8 cellular contexts compared by ENCODE assay signal in genomic region chr1:224894915-224895314, GRCh38. TPM values are rescaled to one million over a fixed set of nuclear protein-coding genes. Genes with fewer than 3 reads are reported as not detected.
DNase-seq lines count a peak whose midpoint lies in the region; ATAC-seq, FAIRE-seq and TF ChIP-seq lines count a peak whose summit lies in the region.

No MANE protein-coding gene starts in this region.

- FAIRE-seq in TTC549 (lab: Jason Lieb, UNC) = peak; percentile 11

- no peak overlapping the region for H3K27ac ChIP-seq in heart left ventricle
- H3K27ac ChIP-seq in thyroid gland = no peak overlapping the region

- in situ Hi-C loops in Caki2 (cut with HindIII; ENCODE audit: low pct_unique_long_range_greater_than_20kb, low sequenced_read_pairs) = no loop called here

- DNase-seq in Caki2 (ENCODE audit: low read depth) = peak; percentile 10
- peak; percentile 8 for DNase-seq in HPDE6-E6E7 (ENCODE audit: extremely low spot score)
- DNase-seq in kidney glomerular epithelial cell (lab: John Stamatoyannopoulos, UW) = peak; percentile 11
- DNase-seq in heart left ventricle = no peak
- DNase-seq in thyroid gland = no peak
- DNase-seq in RPMI8226 = no peak
- DNase-seq in MV-4-11 (lab: John Stamatoyannopoulos, UW) = no peak

- ATAC-seq in heart left ventricle = no peak

- H3K36me3 ChIP-seq in heart left ventricle (no peaks in the 10 kb centered on the region), thyroid gland (no peaks in the 10 kb centered on the region)

- intact Hi-C loops in heart left ventricle (cut with DNase I) = no loop called here
- intact Hi-C loops in thyroid gland (cut with DNase I) = no loop called here

- TF ChIP-seq POLR2A in heart left ventricle (IDR thresholded peaks at IDR 0.05) (no peak), thyroid gland (IDR thresholded peaks at IDR 0.05) (no peak)

- 19 to 28% (median 26%) methylated on average over 3 of the region's 3 CpGs for WGBS in heart left ventricle, 4 donors
- WGBS in thyroid gland, 2 donors = 18 to 21% methylated on average over 3 of the region's 3 CpGs

- H3K9me3 ChIP-seq in heart left ventricle (peaks cover 0 to 9% (median 0%) of the 10 kb centered on the region in 12 donors), thyroid gland (no peaks in the 10 kb centered on the region)

- H3K4me3 ChIP-seq in heart left ventricle (no peak overlapping the region), thyroid gland (replicated peaks in 1 of 3) (no peak overlapping the region)

- TF ChIP-seq CTCF in heart left ventricle (IDR thresholded peaks at IDR 0.05) (no peak), thyroid gland (IDR thresholded peaks at IDR 0.05) (peak in 2 of 6 experiments; percentile 6 to 25)

- H3K27me3 ChIP-seq in heart left ventricle = peaks cover 0 to 4% (median 0%) of the 10 kb centered on the region in 9 donors
- no peaks in the 10 kb centered on the region for H3K27me3 ChIP-seq in thyroid gland

- no peaks in the 10 kb centered on the region for H3K4me1 ChIP-seq in heart left ventricle
- no peaks in the 10 kb centered on the region for H3K4me1 ChIP-seq in thyroid gland

RNA-seq across cellular contexts. Expression of gene DNAH14, which starts 34.6 kb away (rescaled TPM):
- 30.9 and 64.1 TPM in 2 replicates for total RNA-seq in Caki2 (2014; rRNA removed; shearing (Covaris generic); ENCODE audit: low replicate concordance)
- total RNA-seq in heart left ventricle (1 to 10 TPM; 2.2 to 6.8 (median 2.9) TPM), thyroid gland (10 to 100 TPM; 60.5 to 75.9 (median 69.2) TPM)
- 1 to 10 TPM in 1 of 2 donors, under 1 TPM in 1; 0.24 to 1.0 TPM for polyA plus RNA-seq in heart left ventricle

Comparison
In these comparisons a context has a peak if more than half of its experiments do, and no peak if none do; other contexts are left out.
1. DNase-seq: peak in Caki2 (single experiment), HPDE6-E6E7 (single experiment) and kidney glomerular epithelial cell (single experiment); none in heart left ventricle (0 of 5), thyroid gland (0 of 2), RPMI8226 (single experiment) and MV-4-11 (single experiment).